ENCODE assay signal across 8 cellular contexts in genomic region chr14:32078794-32079663, GRCh38. TPM values are rescaled to one million over a fixed set of nuclear protein-coding genes. Genes with fewer than 3 reads are reported as not detected.
A peak's percentile ranks its signal among the peaks of the same experiment; 100 is the strongest.
DNase-seq lines count a peak whose midpoint lies in the region; ATAC-seq and TF ChIP-seq lines count a peak whose summit lies in the region.

No MANE protein-coding gene starts in this region.

- H3K36me3 ChIP-seq in CD4-positive, alpha-beta memory T cell (ENCODE audit: insufficient read depth, low read length) = no peaks in the 10 kb centered on the region
- no peaks in the 10 kb centered on the region for H3K36me3 ChIP-seq in MG63
- no peaks in the 10 kb centered on the region for H3K36me3 ChIP-seq in mammary epithelial cell (ENCODE audit: insufficient read depth, low read length)
- H3K36me3 ChIP-seq in mucosa of descending colon (ENCODE audit: low read depth) = no peaks in the 10 kb centered on the region

- dilution Hi-C loops in mammary epithelial cell (cut with HindIII; ENCODE audit: low sequenced_read_pairs) = loop anchor here (5.0 kb wide), 1 partner anchor 67 kb away; no protein-coding TSS in a partner anchor

- intact Hi-C loops in CD4-positive, alpha-beta memory T cell (cut with micrococcal nuclease) = loop anchor here (1.0 to 10.0 kb wide), 8 partner anchors 7 to 1522 kb away; partner anchors contain the start of genes AP4S1, G2E3, HECTD1 and SCFD1
- intact Hi-C loops in mammary epithelial cell (cut with micrococcal nuclease) = loop anchor here (5.0 kb wide), 2 partner anchors 83 to 567 kb away; no protein-coding TSS in a partner anchor
- intact Hi-C loops in mucosa of descending colon (cut with DNase I, micrococcal nuclease) = loop anchor here in 1 of 2 donors (10.0 kb wide), 1 partner anchor 134 kb away; no protein-coding TSS in a partner anchor

- H3K36me3 Mint-ChIP-seq in CD4-positive, alpha-beta memory T cell = peaks cover 0 to 14% of the 10 kb centered on the region in 2 donors
- no peaks in the 10 kb centered on the region for H3K36me3 Mint-ChIP-seq in mesothelial cell of epicardium

- H3K4me3 ChIP-seq in CD4-positive, alpha-beta memory T cell (ENCODE audit: low read length in 2 of 2) = peak overlapping the region; percentile 92 to 93
- H3K4me3 ChIP-seq in MG63 = peak overlapping the region; percentile 76
- H3K4me3 ChIP-seq in mammary epithelial cell (replicated peaks in 1 of 3; ENCODE audit: insufficient read depth in 1 of 3, low read depth in 2 of 3, low read length in 3 of 3) = peak overlapping the region; percentile 97 to 99 (median 98)
- H3K4me3 ChIP-seq in mucosa of descending colon = no peak overlapping the region

- peak in 3 of 5 donors; percentile 4 to 58 (median 6) for DNase-seq in CD4-positive, alpha-beta memory T cell
- DNase-seq in MG63 (no peak), mammary epithelial cell (peak; percentile 71), mesothelial cell of epicardium (ENCODE audit: low spot score in 2 of 2, unreplicated experiment in 2 of 2) (no peak), mucosa of descending colon (no peak)

- peak overlapping the region; percentile 74 for H3K27ac ChIP-seq in CD4-positive, alpha-beta memory T cell (ENCODE audit: low read depth, low read length)
- peak overlapping the region; percentile 97 for H3K27ac ChIP-seq in mammary epithelial cell (ENCODE audit: insufficient read depth, low read depth, low read length)

- in situ Hi-C loops in mammary epithelial cell (cut with MboI; ENCODE audit: low sequenced_read_pairs in 2 of 2) = loop anchor here in 1 of 2 donors (10.0 kb wide), 3 partner anchors 144 to 396 kb away; no protein-coding TSS in a partner anchor

- ATAC-seq in GM19455 (IDR thresholded peaks at IDR 0.05; ENCODE audit: unreplicated experiment) (no peak), GM21737 (IDR thresholded peaks at IDR 0.05; ENCODE audit: unreplicated experiment) (no peak), mucosa of descending colon (no peak), GM19328 (IDR thresholded peaks at IDR 0.05; ENCODE audit: unreplicated experiment) (no peak)

- no peaks in the 10 kb centered on the region for H3K9me3 Mint-ChIP-seq in CD4-positive, alpha-beta memory T cell
- no peaks in the 10 kb centered on the region for H3K9me3 Mint-ChIP-seq in mesothelial cell of epicardium

- H3K27ac Mint-ChIP-seq in CD4-positive, alpha-beta memory T cell = peak overlapping the region in 4 of 7 donors; percentile 72 to 98 (median 95)
- H3K27ac Mint-ChIP-seq in mesothelial cell of epicardium = peak overlapping the region; percentile 99

- no peaks in the 10 kb centered on the region for H4K20me1 ChIP-seq in mammary epithelial cell (ENCODE audit: insufficient read depth, low read length)

- peaks cover 88% of the 10 kb centered on the region for H3K79me2 ChIP-seq in mammary epithelial cell (ENCODE audit: insufficient read depth, low read length)

- H3K4me2 ChIP-seq in mammary epithelial cell (ENCODE audit: insufficient read depth, low read depth, low read length) = peak overlapping the region; percentile 67

- POLR2A ChIA-PET in CD4-positive, alpha-beta memory T cell (lab: Charles Lee; ENCODE audit: partially characterized antibody) = interaction anchor here (3.5 kb wide), 1 partner anchor 123 kb away, joined by 56 read pairs; the partner anchor contains the start of genes RNU6-7 and RNU6-8

- peak overlapping the region; percentile 99 for H3K9ac ChIP-seq in mammary epithelial cell (ENCODE audit: insufficient read depth, low read length)

- H3K9me3 ChIP-seq in CD4-positive, alpha-beta memory T cell (ENCODE audit: control insufficient read depth in 1 of 2, low read length in 2 of 2) = no peaks in the 10 kb centered on the region
- no peaks in the 10 kb centered on the region for H3K9me3 ChIP-seq in MG63
- H3K9me3 ChIP-seq in mammary epithelial cell (replicated peaks; ENCODE audit: insufficient read depth, low read length) = no peaks in the 10 kb centered on the region
- no peaks in the 10 kb centered on the region for H3K9me3 ChIP-seq in mucosa of descending colon

- H3K4me1 ChIP-seq in CD4-positive, alpha-beta memory T cell (ENCODE audit: insufficient read depth, low read length) = peaks cover 48% of the 10 kb centered on the region
- H3K4me1 ChIP-seq in mammary epithelial cell (ENCODE audit: insufficient read depth, low read length) (peaks cover 5% of the 10 kb centered on the region), mucosa of descending colon (ENCODE audit: low read depth) (peaks cover 46% of the 10 kb centered on the region)

- TF ChIP-seq CTCF in mammary epithelial cell (conservative IDR thresholded peaks at IDR 0.05 in 1 of 2, IDR thresholded peaks at IDR 0.05 in 1 of 2; ENCODE audit: extremely low read depth in 1 of 2, insufficient read depth in 1 of 2, low read depth in 1 of 2, low read length in 2 of 2) (no peak), mesothelial cell of epicardium (IDR thresholded peaks at IDR 0.05; ENCODE audit: unreplicated experiment) (no peak), mucosa of descending colon (IDR thresholded peaks at IDR 0.05) (no peak)

- BruUV-seq in mammary epithelial cell (replicated peaks; lab: Mats Ljungman, UMichigan) = no TSS peak

- CTCF ChIA-PET in CD4-positive, alpha-beta memory T cell (lab: Charles Lee; ENCODE audit: partially characterized antibody) = interaction anchor here (0.9 to 2.1 kb wide), 3 partner anchors 121 to 174 kb away, joined by 3 to 6 read pairs (median 5); no protein-coding TSS in a partner anchor
- CTCF ChIA-PET in mammary epithelial cell (lab: Charles Lee; ENCODE audit: low non-redundant PET) = no interaction called here

- peaks cover 34 to 63% (median 45%) of the 10 kb centered on the region in 4 donors for H3K4me1 Mint-ChIP-seq in CD4-positive, alpha-beta memory T cell
- peaks cover 49% of the 10 kb centered on the region for H3K4me1 Mint-ChIP-seq in mesothelial cell of epicardium

- H2AFZ ChIP-seq in mammary epithelial cell (ENCODE audit: low read depth, low read length) = no peak overlapping the region

- no peaks in the 10 kb centered on the region for H3K27me3 ChIP-seq in CD4-positive, alpha-beta memory T cell (ENCODE audit: insufficient read depth, low read length)
- no peaks in the 10 kb centered on the region for H3K27me3 ChIP-seq in MG63
- no peaks in the 10 kb centered on the region for H3K27me3 ChIP-seq in mammary epithelial cell (ENCODE audit: insufficient read depth, low read length)

- H3K4me3 Mint-ChIP-seq in CD4-positive, alpha-beta memory T cell = peak overlapping the region; percentile 92 to 100 (median 99)
- H3K4me3 Mint-ChIP-seq in mesothelial cell of epicardium = peak overlapping the region; percentile 99

- H3K27me3 Mint-ChIP-seq in CD4-positive, alpha-beta memory T cell = peaks cover 0 to 2% of the 10 kb centered on the region in 2 donors
- no peaks in the 10 kb centered on the region for H3K27me3 Mint-ChIP-seq in mesothelial cell of epicardium (ENCODE audit: low read depth)

- WGBS in mammary epithelial cell (ENCODE audit: low coverage, missing lambda C conversion rate) = 3% methylated on average over 12 of the region's 12 CpGs

RNA-seq across cellular contexts. Expression of gene ARHGAP5, which starts 1.9 kb away (rescaled TPM):
- 100 to 1,000 TPM; 102 to 109 TPM for total RNA-seq in CD4-positive, alpha-beta memory T cell
- polyA plus RNA-seq in CD4-positive, alpha-beta memory T cell = 10 to 100 TPM; 28.0 to 41.6 TPM
- total RNA-seq in MG63 (2014; rRNA removed; shearing (Covaris generic); ENCODE audit: low replicate concordance) = 7.9 and 32.1 TPM in 2 replicates
- total RNA-seq in mammary epithelial cell = 100 to 1,000 TPM; 107 to 221 TPM
- polyA plus RNA-seq in mammary epithelial cell = 19.8 TPM
- polyA minus RNA-seq in mammary epithelial cell = 51.0 TPM
- 166 to 173 TPM (median 167 TPM) in 3 replicates for total RNA-seq in mesothelial cell of epicardium
- total RNA-seq in mucosa of descending colon = 100 to 1,000 TPM in 2 of 3 donors, 10 to 100 TPM in 1; 94.7 to 203 (median 106) TPM

Comparison
In these comparisons a context has a peak if more than half of its experiments do, and no peak if none do; other contexts are left out.
1. DNase-seq: peak in CD4-positive, alpha-beta memory T cell (3 of 5) and mammary epithelial cell (single experiment); none in MG63 (single experiment), mesothelial cell of epicardium (0 of 2) and mucosa of descending colon (0 of 3).